In the genomic region with DNA sequence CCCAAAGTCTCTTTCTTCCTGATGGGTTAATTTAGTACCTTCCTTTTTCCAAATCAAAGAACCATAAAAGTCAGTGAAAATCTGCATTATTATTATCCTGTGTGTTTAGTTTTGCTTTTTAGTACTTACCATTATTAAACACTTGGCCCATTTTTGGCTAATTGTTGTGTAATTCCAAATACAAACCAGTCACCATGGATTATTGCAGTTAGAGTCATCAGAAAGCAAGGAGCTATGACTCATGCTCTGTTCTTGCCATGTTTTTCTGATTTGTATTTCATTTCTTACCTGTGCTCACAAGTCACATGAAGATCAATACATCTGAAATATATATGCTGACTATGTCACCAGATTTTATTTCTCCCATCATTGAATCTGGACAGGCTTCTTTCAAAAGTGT, we compare ENCODE assay signal across 20 cellular contexts. TPM values are rescaled to one million over a fixed set of nuclear protein-coding genes. Genes with fewer than 3 reads are reported as not detected.
A peak's percentile ranks its signal among the peaks of the same experiment; 100 is the strongest.
DNase-seq lines count a peak whose midpoint lies in the region; ATAC-seq and TF ChIP-seq lines count a peak whose summit lies in the region.
"Had no signal": no experiment of that assay in that cellular context is flagged by ENCODE, and none has a peak within 500 bp of the region (broad histone marks: within the 10 kb centered on the region; RNA-seq: fewer than 3 reads in every experiment).

No MANE protein-coding gene starts in this region.

- peak; percentile 6 for DNase-seq in GM04504 (ENCODE audit: low read depth)
- peak; percentile 35 for DNase-seq in adipocyte (ENCODE audit: low read depth)
- DNase-seq in fibroblast of pulmonary artery (ENCODE audit: low read depth) = peak; percentile 70
- DNase-seq in activated CD8-positive, alpha-beta T cell treated with anti-CD3 and anti-CD28 coated beads for 36 hours = no peak
- DNase-seq in NCI-H2227 treated with DMSO at 0.1 percent for 48 hours (lab: John Stamatoyannopoulos, UW) = no peak
- no peak for DNase-seq in AG20443 (ENCODE audit: low spot score)
- DNase-seq: amygdala; cortex of kidney; erythroblast; hypothalamus; naive thymus-derived CD8-positive, alpha-beta T cell; NCI-H2081 treated with DMSO at 0.1 percent for 48 hours; NCI-H748 treated with DMSO at 0.1 percent for 48 hours; RPMI8226; stimulated activated CD4-positive, alpha-beta T cell treated with anti-CD3 and anti-CD28 coated beads, Interleukin-15, amount 100 ng/mL, for 24 hours; stimulated activated naive CD8-positive, alpha-beta T cell treated with anti-CD3 and anti-CD28 coated beads, Interleukin-15, amount 100 ng/mL, for 72 hours; T-cell had no signal

- peaks cover 8% of the 10 kb centered on the region for H3K9me3 Mint-ChIP-seq in activated CD8-positive, alpha-beta T cell treated with anti-CD3 and anti-CD28 coated beads for 36 hours

- ATAC-seq in activated CD8-positive, alpha-beta T cell treated with anti-CD3 and anti-CD28 coated beads for 36 hours = no peak
- ATAC-seq in GM18867 (IDR thresholded peaks at IDR 0.05; ENCODE audit: unreplicated experiment) = no peak
- ATAC-seq: naive thymus-derived CD8-positive, alpha-beta T cell; stimulated activated naive CD8-positive, alpha-beta T cell treated with anti-CD3 and anti-CD28 coated beads, Interleukin-15, amount 100 ng/mL, for 72 hours; T-cell had no signal

- POLR2A ChIA-PET in activated CD8-positive, alpha-beta T cell treated with anti-CD3 and anti-CD28 coated beads for 36 hours (lab: Charles Lee) = no interaction called here

- H3K27ac ChIP-seq in skin epidermis = peak overlapping the region in 11 of 21 experiments; percentile 18 to 70 (median 30)
- H3K27ac ChIP-seq: BLaER1 had no signal

- TF ChIP-seq CTCF in fibroblast of pulmonary artery (IDR thresholded peaks at IDR 0.05; ENCODE audit: low read length, missing control alignments) = no peak
- TF ChIP-seq CTCF in activated CD8-positive, alpha-beta T cell treated with anti-CD3 and anti-CD28 coated beads for 36 hours (IDR thresholded peaks at IDR 0.05) = no peak

- CTCF ChIA-PET in activated CD8-positive, alpha-beta T cell treated with anti-CD3 and anti-CD28 coated beads for 36 hours (lab: Charles Lee) = no interaction called here

- H3K36me3 ChIP-seq in adipocyte (ENCODE audit: control insufficient read depth, insufficient read depth, low read length, severe bottlenecking) = no peaks in the 10 kb centered on the region
- H3K36me3 ChIP-seq: BLaER1 had no signal

- H3K4me3 ChIP-seq in adipocyte (ENCODE audit: low read length) (peak overlapping the region; percentile 62), fibroblast of pulmonary artery (replicated peaks; ENCODE audit: low read depth, low read length) (no peak overlapping the region), skin epidermis (no peak overlapping the region)
- H3K4me3 ChIP-seq: BLaER1 had no signal

- peak overlapping the region; percentile 39 for H3K9ac ChIP-seq in adipocyte (ENCODE audit: low read length)
- H3K9ac ChIP-seq: BLaER1 had no signal

- H3K4me1 ChIP-seq in adipocyte (ENCODE audit: control insufficient read depth, insufficient read depth, low read length) = peaks cover 31% of the 10 kb centered on the region
- H3K4me1 ChIP-seq: BLaER1 had no signal

- H3K27me3 Mint-ChIP-seq in activated CD8-positive, alpha-beta T cell treated with anti-CD3 and anti-CD28 coated beads for 36 hours = peaks cover 16% of the 10 kb centered on the region

- H3K9me3 ChIP-seq in adipocyte (ENCODE audit: control insufficient read depth, low read length) = no peaks in the 10 kb centered on the region

- H3K27ac Mint-ChIP-seq in activated CD8-positive, alpha-beta T cell treated with anti-CD3 and anti-CD28 coated beads for 36 hours = no peak overlapping the region
- H3K27ac Mint-ChIP-seq: naive thymus-derived CD8-positive, alpha-beta T cell; stimulated activated naive CD8-positive, alpha-beta T cell treated with anti-CD3 and anti-CD28 coated beads, Interleukin-15, amount 100 ng/mL, for 72 hours; T-cell had no signal

- no peaks in the 10 kb centered on the region for H3K27me3 ChIP-seq in adipocyte (replicated peaks; ENCODE audit: control insufficient read depth, insufficient read depth, low read length)

- no peaks in the 10 kb centered on the region for H3K36me3 Mint-ChIP-seq in activated CD8-positive, alpha-beta T cell treated with anti-CD3 and anti-CD28 coated beads for 36 hours (ENCODE audit: low read depth)
- H3K36me3 Mint-ChIP-seq: T-cell had no signal

- H3K4me3 Mint-ChIP-seq in activated CD8-positive, alpha-beta T cell treated with anti-CD3 and anti-CD28 coated beads for 36 hours = no peak overlapping the region
- H3K4me3 Mint-ChIP-seq: naive thymus-derived CD8-positive, alpha-beta T cell; stimulated activated naive CD8-positive, alpha-beta T cell treated with anti-CD3 and anti-CD28 coated beads, Interleukin-15, amount 100 ng/mL, for 72 hours; T-cell had no signal

- H3K4me1 Mint-ChIP-seq in activated CD8-positive, alpha-beta T cell treated with anti-CD3 and anti-CD28 coated beads for 36 hours (ENCODE audit: low read depth) = no peaks in the 10 kb centered on the region
- H3K4me1 Mint-ChIP-seq: naive thymus-derived CD8-positive, alpha-beta T cell; stimulated activated naive CD8-positive, alpha-beta T cell treated with anti-CD3 and anti-CD28 coated beads, Interleukin-15, amount 100 ng/mL, for 72 hours; T-cell had no signal

- intact Hi-C loops in activated CD8-positive, alpha-beta T cell treated with anti-CD3 and anti-CD28 coated beads for 36 hours (cut with micrococcal nuclease) = no loop called here

RNA-seq across cellular contexts. Expression of a gene that starts 31.3 kb away (rescaled TPM):
- total RNA-seq in activated CD8-positive, alpha-beta T cell treated with anti-CD3 and anti-CD28 coated beads for 36 hours = not detected
- total RNA-seq: naive thymus-derived CD8-positive, alpha-beta T cell had no signal

Comparison
In these comparisons a context has a peak if more than half of its experiments do, and no peak if none do; other contexts are left out.
1. DNase-seq: peak in GM04504 (single experiment), adipocyte (single experiment) and fibroblast of pulmonary artery (single experiment); none in activated CD8-positive, alpha-beta T cell treated with anti-CD3 and anti-CD28 coated beads for 36 hours (single experiment), NCI-H2227 treated with DMSO at 0.1 percent for 48 hours (single experiment) and AG20443 (single experiment).